In genomic region chr4:26474551-26474950, GRCh38 we compare ENCODE assay signal across 10 cellular contexts. TPM values are rescaled to one million over a fixed set of nuclear protein-coding genes. Genes with fewer than 3 reads are reported as not detected.
"Had no signal": no experiment of that assay in that cellular context is flagged by ENCODE, and none has a peak within 500 bp of the region (broad histone marks: within the 10 kb centered on the region; RNA-seq: fewer than 3 reads in every experiment).

No MANE protein-coding gene starts in this region.

- H3K27ac ChIP-seq: GM23248, HL-60 had no signal

- ATAC-seq: HCT116 had no signal

- DNase-seq: GM23248, GOT3, H7, HFFc6, IMR-90 had no signal

- H3K4me3 Mint-ChIP-seq: HFFc6 had no signal

- H3K27ac Mint-ChIP-seq: HFFc6 had no signal

- H2AFZ ChIP-seq: GM23248 had no signal

- H3K4me3 ChIP-seq: GM23248, HAP-1 had no signal

- H3K9me3 ChIP-seq: HAP-1 had no signal

- H3K9me3 Mint-ChIP-seq: HFFc6 had no signal

- H3K36me3 ChIP-seq: HAP-1 had no signal

- H3K4me1 ChIP-seq: HAP-1 had no signal

- H3K9ac ChIP-seq: GM23248 had no signal

RNA-seq across cellular contexts. Expression of gene CCKAR, which starts 15.7 kb away (rescaled TPM):
- total RNA-seq: GM23248, H4, H7, HFFc6, HT1080, IMR-90 had no signal
